In genomic region chr4:121778991-121779628, GRCh38 we compare ENCODE assay signal across 17 cellular contexts. TPM values are rescaled to one million over a fixed set of nuclear protein-coding genes. Genes with fewer than 3 reads are reported as not detected.
"Had no signal": no experiment of that assay in that cellular context is flagged by ENCODE, and none has a peak within 500 bp of the region (broad histone marks: within the 10 kb centered on the region; RNA-seq: fewer than 3 reads in every experiment).

No MANE protein-coding gene starts in this region.

- H3K36me3 Mint-ChIP-seq: activated naive CD4-positive, alpha-beta T cell treated with anti-CD3 and anti-CD28 coated beads, Interleukin-2, amount 10 ng/mL, durations not matched to agents 7 days and 5 days; natural killer cell had no signal

- H3K27ac Mint-ChIP-seq: activated naive CD4-positive, alpha-beta T cell treated with anti-CD3 and anti-CD28 coated beads, Interleukin-2, amount 10 ng/mL, durations not matched to agents 7 days and 5 days; activated T-helper 2 cell treated with anti-CD3 and anti-CD28 coated beads, Interferon-gamma antibody, Interleukin-2, Interleukin-4, amounts not matched to agents 10 μg/mL and 5 μg/mL and 100 μg/mL, durations not matched to agents 14 hours and 24 hours and 36 hours; dendritic cell treated with granulocyte-macrophage colony-stimulating factor and Interleukin-4, amounts not matched to agents 40 ng/mL and 50 ng/mL, for 4 days; natural killer cell; progenitor cell of endocrine pancreas; stimulated activated naive CD8-positive, alpha-beta T cell treated with anti-CD3 and anti-CD28 coated beads, Interleukin-15, amount 100 ng/mL, for 72 hours had no signal

- ATAC-seq: mucosa of descending colon; natural killer cell; stimulated activated naive CD8-positive, alpha-beta T cell treated with anti-CD3 and anti-CD28 coated beads, Interleukin-15, amount 100 ng/mL, for 72 hours had no signal

- DNase-seq: activated CD4-positive, alpha-beta T cell treated with anti-CD3 and anti-CD28 coated beads, Interleukin-2, amount 50 U/mL, for 1 hour; activated naive CD4-positive, alpha-beta T cell treated with anti-CD3 and anti-CD28 coated beads, Interleukin-2, amount 10 ng/mL, durations not matched to agents 7 days and 5 days; activated T-cell treated with anti-CD3 and anti-CD28 coated beads for 4 hours; adrenal gland; mucosa of descending colon; natural killer cell; occipital lobe; stimulated activated CD4-positive, alpha-beta T cell treated with anti-CD3 and anti-CD28 coated beads, Interleukin-4, amount 100 ng/mL, for 1 hour; stimulated activated naive CD8-positive, alpha-beta T cell treated with anti-CD3 and anti-CD28 coated beads, Interleukin-15, amount 100 ng/mL, for 72 hours; T-helper 2 cell; testis had no signal

- H3K4me1 Mint-ChIP-seq: activated naive CD4-positive, alpha-beta T cell treated with anti-CD3 and anti-CD28 coated beads, Interleukin-2, amount 10 ng/mL, durations not matched to agents 7 days and 5 days; natural killer cell; stimulated activated naive CD8-positive, alpha-beta T cell treated with anti-CD3 and anti-CD28 coated beads, Interleukin-15, amount 100 ng/mL, for 72 hours had no signal

- H3K9me3 Mint-ChIP-seq: activated naive CD4-positive, alpha-beta T cell treated with anti-CD3 and anti-CD28 coated beads, Interleukin-2, amount 10 ng/mL, durations not matched to agents 7 days and 5 days; activated T-helper 2 cell treated with anti-CD3 and anti-CD28 coated beads, Interferon-gamma antibody, Interleukin-2, Interleukin-4, amounts not matched to agents 10 μg/mL and 5 μg/mL and 100 μg/mL, durations not matched to agents 14 hours and 24 hours and 36 hours; central memory CD8-positive, alpha-beta T cell; dendritic cell treated with granulocyte-macrophage colony-stimulating factor and Interleukin-4, amounts not matched to agents 40 ng/mL and 50 ng/mL, for 4 days; natural killer cell; stimulated activated naive CD8-positive, alpha-beta T cell treated with anti-CD3 and anti-CD28 coated beads, Interleukin-15, amount 100 ng/mL, for 72 hours had no signal

- H3K4me3 ChIP-seq: adrenal gland, mucosa of descending colon, testis had no signal

- H3K9me3 ChIP-seq: adrenal gland, mucosa of descending colon, testis had no signal

- H3K4me3 Mint-ChIP-seq: activated naive CD4-positive, alpha-beta T cell treated with anti-CD3 and anti-CD28 coated beads, Interleukin-2, amount 10 ng/mL, durations not matched to agents 7 days and 5 days; central memory CD8-positive, alpha-beta T cell; dendritic cell treated with granulocyte-macrophage colony-stimulating factor and Interleukin-4, amounts not matched to agents 40 ng/mL and 50 ng/mL, for 4 days; natural killer cell; stimulated activated naive CD8-positive, alpha-beta T cell treated with anti-CD3 and anti-CD28 coated beads, Interleukin-15, amount 100 ng/mL, for 72 hours had no signal

- H3K36me3 ChIP-seq: adrenal gland had no signal

- H3K27ac ChIP-seq: adrenal gland, testis had no signal

- H3K27me3 ChIP-seq: testis had no signal

- H3K4me1 ChIP-seq: adrenal gland, testis had no signal

RNA-seq across cellular contexts. Expression of gene SMIM43, which starts 14.1 kb away (rescaled TPM):
- total RNA-seq: activated CD8-positive, alpha-beta memory T cell treated with anti-CD3 and anti-CD28 coated beads for 36 hours; activated T-helper 2 cell treated with anti-CD3 and anti-CD28 coated beads, Interferon-gamma antibody, Interleukin-2, Interleukin-4, amounts not matched to agents 10 μg/mL and 5 μg/mL and 100 μg/mL, durations not matched to agents 14 hours and 24 hours and 36 hours; epithelial cell of proximal tubule; natural killer cell; progenitor cell of endocrine pancreas had no signal
